Comparison of ENCODE assay signal across 8 cellular contexts in the genomic region with DNA sequence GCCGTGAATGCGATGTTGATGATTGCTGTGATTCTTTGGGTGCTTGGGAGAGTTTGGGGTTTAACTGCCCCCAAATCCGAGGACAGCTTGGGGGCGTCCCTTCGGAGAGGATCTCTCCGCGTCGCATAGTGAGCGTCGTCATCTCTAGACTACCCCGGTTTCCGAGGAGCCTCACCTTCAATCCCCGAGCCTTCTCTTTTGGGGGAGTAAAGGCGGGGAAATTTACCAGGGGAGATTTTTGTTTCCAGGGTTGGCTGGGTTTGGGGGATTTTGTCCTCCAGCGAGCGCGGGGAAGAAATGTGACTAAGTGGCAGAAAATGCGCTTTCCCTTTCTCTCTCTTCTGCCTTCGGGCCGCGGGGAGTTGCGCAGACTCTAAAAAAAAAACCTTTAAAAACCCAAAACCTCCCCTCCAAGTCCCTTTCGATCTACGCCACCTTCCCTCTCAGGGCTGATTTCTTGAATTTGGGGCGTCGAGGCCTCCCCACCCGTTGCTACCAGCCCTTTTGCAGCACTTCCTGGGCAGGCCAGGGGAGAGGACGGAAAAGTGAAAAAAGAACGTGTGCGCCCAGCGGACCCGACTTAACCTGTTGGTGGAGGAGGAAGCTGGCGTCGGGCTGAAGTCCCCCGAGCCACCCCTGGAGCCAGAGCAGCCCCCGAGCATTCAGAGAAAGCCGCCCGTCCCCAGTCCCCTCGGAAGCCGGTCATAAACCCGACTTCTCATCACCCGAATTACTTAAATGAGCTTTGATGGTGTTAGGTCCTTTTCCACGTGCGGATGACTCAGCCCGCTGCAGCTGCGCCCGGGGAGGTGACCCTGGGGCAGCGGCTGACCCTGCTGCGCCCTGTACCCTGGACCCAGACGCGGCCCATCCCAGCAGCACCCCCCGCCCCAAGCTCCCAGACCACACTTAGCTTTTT. TPM values are rescaled to one million over a fixed set of nuclear protein-coding genes. Genes with fewer than 3 reads are reported as not detected.
A peak's percentile ranks its signal among the peaks of the same experiment; 100 is the strongest.
DNase-seq lines count a peak whose midpoint lies in the region; ATAC-seq and TF ChIP-seq lines count a peak whose summit lies in the region.

No MANE protein-coding gene starts in this region.

- H3K27me3 Mint-ChIP-seq in nephron (ENCODE audit: low read depth) = peaks cover 100% of the 10 kb centered on the region

- peak; percentile 39 for ATAC-seq in esophagus mucosa

- no peaks in the 10 kb centered on the region for H3K36me3 Mint-ChIP-seq in nephron (ENCODE audit: low read depth)

- no peaks in the 10 kb centered on the region for H3K9me3 Mint-ChIP-seq in nephron

- peak overlapping the region; percentile 61 to 77 (median 63) for H3K4me3 Mint-ChIP-seq in nephron

- H3K27ac ChIP-seq in VCaP = peak overlapping the region; percentile 100

- no peak for TF ChIP-seq CTCF in VCaP (conservative IDR thresholded peaks at IDR 0.05)
- no peak for TF ChIP-seq CTCF in nephron (IDR thresholded peaks at IDR 0.05; ENCODE audit: unreplicated experiment in 3 of 3)

- H3K4me1 Mint-ChIP-seq in nephron = peaks cover 80% of the 10 kb centered on the region

- H3K27ac Mint-ChIP-seq in nephron = peak overlapping the region in 1 of 3 experiments; percentile 58

- DNase-seq in DMS53 (lab: John Stamatoyannopoulos, UW) (peak; percentile 51), DMS53 treated with DMSO at 0.1 percent for 48 hours (lab: John Stamatoyannopoulos, UW; ENCODE audit: unreplicated experiment) (no peak), NCI-H1436 treated with DMSO at 0.1 percent for 48 hours (lab: John Stamatoyannopoulos, UW) (no peak), GDM1 (lab: John Stamatoyannopoulos, UW) (no peak), cerebellar nuclear complex (lab: John Stamatoyannopoulos, UW) (no peak)

RNA-seq across cellular contexts. Expression of a gene that starts 17.7 kb away (rescaled TPM):
- total RNA-seq in esophagus mucosa = 101 TPM

RNA-seq across cellular contexts. Expression of a gene that starts 43.6 kb away (rescaled TPM):
- not detected for total RNA-seq in esophagus mucosa

RNA-seq across cellular contexts. Expression of a gene that starts 55.9 kb away (rescaled TPM):
- total RNA-seq in esophagus mucosa = 20.7 TPM
